In genomic region chr4:8285143-8285975, GRCh38 we compare ENCODE assay signal across 14 cellular contexts. TPM values are rescaled to one million over a fixed set of nuclear protein-coding genes. Genes with fewer than 3 reads are reported as not detected.
DNase-seq lines count a peak whose midpoint lies in the region; ATAC-seq, FAIRE-seq and TF ChIP-seq lines count a peak whose summit lies in the region.
"Had no signal": no experiment of that assay in that cellular context is flagged by ENCODE, and none has a peak within 500 bp of the region (broad histone marks: within the 10 kb centered on the region; RNA-seq: fewer than 3 reads in every experiment).

No MANE protein-coding gene starts in this region.

- peaks cover 5% of the 10 kb centered on the region for H3K27me3 Mint-ChIP-seq in nephron (ENCODE audit: low read depth)
- H3K27me3 Mint-ChIP-seq in stimulated activated naive B cell treated with anti-CD40 and anti-IgM and Interleukin-4, amounts not matched to agents 10 μg/mL and 1 μg/mL and 100 μg/mL, for 72 hours, result no peaks in the 10 kb centered on the region

- H3K27ac Mint-ChIP-seq in nephron, result peak overlapping the region in 2 of 3 experiments; percentile 39 to 59
- H3K27ac Mint-ChIP-seq in stimulated activated naive B cell treated with anti-CD40 and anti-IgM and Interleukin-4, amounts not matched to agents 10 μg/mL and 1 μg/mL and 100 μg/mL, for 72 hours, result no peak overlapping the region
- H3K27ac Mint-ChIP-seq: CD4-positive, alpha-beta memory T cell; IgD-negative memory B cell had no signal

- H3K9ac ChIP-seq in K562 (ENCODE audit: insufficient read depth in 1 of 2, low read depth in 2 of 2, low read length in 2 of 2), result no peak overlapping the region; a peak in 1 of 4 replicates

- intact Hi-C loops in K562 (cut with micrococcal nuclease), result no loop called here
- intact Hi-C loops in heart left ventricle (cut with DNase I), result no loop called here
- intact Hi-C loops in spleen (cut with DNase I; ENCODE audit: low total_unique reads), result no loop called here
- intact Hi-C loops in tibial artery (cut with DNase I; ENCODE audit: low total_unique reads), result no loop called here

- TF ChIP-seq RAD21 in K562 (CRISPR knock-in tag; conservative IDR thresholded peaks at IDR 0.05 in 1 of 2, IDR thresholded peaks at IDR 0.05 in 1 of 2), result no peak

- H3K9me3 ChIP-seq in K562 (replicated peaks; ENCODE audit: control insufficient read depth, insufficient read depth, low read depth, low read length), result no peaks in the 10 kb centered on the region
- no peaks in the 10 kb centered on the region for H3K9me3 ChIP-seq in heart left ventricle
- no peaks in the 10 kb centered on the region for H3K9me3 ChIP-seq in spleen
- H3K9me3 ChIP-seq in tibial artery, result no peaks in the 10 kb centered on the region
- H3K9me3 ChIP-seq: HAP-1 had no signal

- no peak for TF ChIP-seq EP300 in K562 (IDR thresholded peaks at IDR 0.05; ENCODE audit: low read length)

- DNase-seq in K562 (ENCODE audit: extremely low read depth in 1 of 4, low spot score in 3 of 4) (no peak), heart left ventricle (peak in 3 of 5 donors; percentile 42 to 58 (median 52)), spleen (peak; percentile 61), iPS-NIHi11 (ENCODE audit: low spot score) (no peak), tibial artery (no peak)
- DNase-seq in stimulated activated naive B cell treated with anti-CD40 and anti-IgM and Interleukin-4, amounts not matched to agents 10 μg/mL and 1 μg/mL and 100 μg/mL, for 72 hours, result no peak
- DNase-seq: CD4-positive, alpha-beta memory T cell; NCI-H187; NCI-H69; OCI-M1; RPMI8226 had no signal

- in situ Hi-C loops in K562 (cut with MboI), result no loop called here

- H3K36me3 Mint-ChIP-seq in nephron (ENCODE audit: low read depth), result no peaks in the 10 kb centered on the region
- H3K36me3 Mint-ChIP-seq in stimulated activated naive B cell treated with anti-CD40 and anti-IgM and Interleukin-4, amounts not matched to agents 10 μg/mL and 1 μg/mL and 100 μg/mL, for 72 hours, result no peaks in the 10 kb centered on the region
- H3K36me3 Mint-ChIP-seq: CD4-positive, alpha-beta memory T cell; IgD-negative memory B cell had no signal

- H3K27ac ChIP-seq in K562 (ENCODE audit: extremely low read depth, low read depth, low read length), result no peak overlapping the region
- H3K27ac ChIP-seq in heart left ventricle, result peak overlapping the region in 10 of 12 donors; percentile 32 to 84 (median 59)
- no peak overlapping the region for H3K27ac ChIP-seq in spleen
- no peak overlapping the region for H3K27ac ChIP-seq in tibial artery

- WGBS in K562 (ENCODE audit: insufficient coverage, low coverage, missing lambda C conversion rate), result 1% methylated on average over 15 of the region's 16 CpGs
- 43 to 60% (median 49%) methylated on average over 14 to 16 of the region's 16 CpGs for WGBS in heart left ventricle, 4 donors
- 70 to 84% (median 82%) methylated on average over 13 to 16 of the region's 16 CpGs for WGBS in spleen, 5 donors

- CTCF ChIA-PET in K562 (lab: Yijun Ruan, JAX; ENCODE audit: low intra/inter-chr PET ratio), result no interaction called here

- H3K4me1 ChIP-seq in K562 (replicated peaks in 1 of 2; ENCODE audit: control insufficient read depth in 2 of 2, insufficient read depth in 2 of 2, low read length in 2 of 2), result peaks cover 0 to 20% of the 10 kb centered on the region in 2 experiments; a peak in 2 of 5 replicates
- H3K4me1 ChIP-seq in heart left ventricle, result peaks cover 0 to 41% (median 22%) of the 10 kb centered on the region in 12 donors
- peaks cover 0 to 8% (median 0%) of the 10 kb centered on the region in 6 donors for H3K4me1 ChIP-seq in spleen
- peaks cover 0 to 4% (median 1%) of the 10 kb centered on the region in 4 donors for H3K4me1 ChIP-seq in tibial artery
- H3K4me1 ChIP-seq: HAP-1 had no signal

- H3K79me2 ChIP-seq in K562 (ENCODE audit: control insufficient read depth, insufficient read depth, low read length), result no peaks in the 10 kb centered on the region

- FAIRE-seq in K562 (lab: Jason Lieb, UNC), result no peak

- H3K4me1 Mint-ChIP-seq in nephron, result peaks cover 22% of the 10 kb centered on the region
- H3K4me1 Mint-ChIP-seq in stimulated activated naive B cell treated with anti-CD40 and anti-IgM and Interleukin-4, amounts not matched to agents 10 μg/mL and 1 μg/mL and 100 μg/mL, for 72 hours, result peaks cover 0 to 3% of the 10 kb centered on the region in 2 donors

- no peak overlapping the region for H2AFZ ChIP-seq in K562 (ENCODE audit: low read depth, low read length)

- no peak overlapping the region for H3K4me2 ChIP-seq in K562 (ENCODE audit: insufficient read depth, low read length)

- no peak overlapping the region for H3K4me3 Mint-ChIP-seq in nephron
- H3K4me3 Mint-ChIP-seq in stimulated activated naive B cell treated with anti-CD40 and anti-IgM and Interleukin-4, amounts not matched to agents 10 μg/mL and 1 μg/mL and 100 μg/mL, for 72 hours, result no peak overlapping the region
- H3K4me3 Mint-ChIP-seq: CD4-positive, alpha-beta memory T cell; IgD-negative memory B cell had no signal

- H3K36me3 ChIP-seq in K562 (ENCODE audit: control insufficient read depth, insufficient read depth, low read length) (no peaks in the 10 kb centered on the region), heart left ventricle (peaks cover 0 to 19% (median 0%) of the 10 kb centered on the region in 9 donors), spleen (no peaks in the 10 kb centered on the region), tibial artery (no peaks in the 10 kb centered on the region)
- H3K36me3 ChIP-seq: HAP-1 had no signal

- H3K9me1 ChIP-seq in K562 (ENCODE audit: control insufficient read depth, insufficient read depth, low read length), result no peaks in the 10 kb centered on the region

- H3K4me3 ChIP-seq in K562 (no peak overlapping the region), heart left ventricle (no peak overlapping the region), spleen (no peak overlapping the region), tibial artery (no peak overlapping the region)
- H3K4me3 ChIP-seq: HAP-1 had no signal

- H3K27me3 ChIP-seq in K562 (ENCODE audit: control insufficient read depth in 2 of 2, insufficient read depth in 2 of 2, low read length in 2 of 2) (peaks cover 2 to 79% of the 10 kb centered on the region in 2 experiments; a peak in 4 of 5 replicates), heart left ventricle (no peaks in the 10 kb centered on the region), spleen (replicated peaks in 1 of 7) (peaks cover 0 to 13% (median 0%) of the 10 kb centered on the region in 7 donors), tibial artery (peaks cover 0 to 10% of the 10 kb centered on the region in 2 donors)

- H3K9me3 Mint-ChIP-seq in nephron, result no peaks in the 10 kb centered on the region
- no peaks in the 10 kb centered on the region for H3K9me3 Mint-ChIP-seq in stimulated activated naive B cell treated with anti-CD40 and anti-IgM and Interleukin-4, amounts not matched to agents 10 μg/mL and 1 μg/mL and 100 μg/mL, for 72 hours
- H3K9me3 Mint-ChIP-seq: CD4-positive, alpha-beta memory T cell; IgD-negative memory B cell had no signal

- no TSS peak for BruUV-seq in K562 (replicated peaks; lab: Mats Ljungman, UMichigan)

- POLR2A ChIA-PET in K562 (lab: Yijun Ruan, JAX), result interaction anchor here (1.4 kb wide), 1 partner anchor 14 kb away, joined by 5 read pairs; no protein-coding TSS in a partner anchor

- TF ChIP-seq CTCF in K562 (IDR thresholded peaks at IDR 0.05 in 2 of 3, conservative IDR thresholded peaks at IDR 0.05 in 1 of 3; ENCODE audit: insufficient read depth in 2 of 3, low read depth in 1 of 3, low read length in 3 of 3), result no peak
- TF ChIP-seq CTCF in heart left ventricle (IDR thresholded peaks at IDR 0.05), result no peak
- no peak for TF ChIP-seq CTCF in nephron (IDR thresholded peaks at IDR 0.05; ENCODE audit: unreplicated experiment in 3 of 3)
- no peak for TF ChIP-seq CTCF in spleen (IDR thresholded peaks at IDR 0.05 in 8 of 11, conservative IDR thresholded peaks at IDR 0.05 in 3 of 11)
- no peak for TF ChIP-seq CTCF in tibial artery (IDR thresholded peaks at IDR 0.05)

- ATAC-seq in K562, result no peak
- peak in 3 of 4 donors; percentile 25 to 54 (median 43) for ATAC-seq in heart left ventricle
- no peak for ATAC-seq in stimulated activated naive B cell treated with anti-CD40 and anti-IgM and Interleukin-4, amounts not matched to agents 10 μg/mL and 1 μg/mL and 100 μg/mL, for 72 hours (replicated peaks)

- H4K20me1 ChIP-seq in K562 (replicated peaks; ENCODE audit: control insufficient read depth, insufficient read depth, low read length), result peaks cover 5% of the 10 kb centered on the region; the same call in 1 of the 2 replicates

- TF ChIP-seq POLR2A in K562 (conservative IDR thresholded peaks at IDR 0.05), result no peak
- no peak for TF ChIP-seq POLR2A in heart left ventricle (IDR thresholded peaks at IDR 0.05)
- no peak for TF ChIP-seq POLR2A in spleen (IDR thresholded peaks at IDR 0.05)

TF ChIP-seq in K562, 482 proteins besides CTCF, POLR2A, EP300 and RAD21 (continues in another document):
- no peak for TF ChIP-seq THAP7 (CRISPR knock-in tag; IDR thresholded peaks at IDR 0.05)

RNA-seq across cellular contexts. Expression of gene HTRA3, which starts 15.8 kb away (rescaled TPM):
- total RNA-seq in K562 (2011; cell fraction: chromatin; rRNA removed; ENCODE audit: low replicate concordance), result 0.14 TPM in 1 of 2 replicates, not detected in the other
- total RNA-seq in K562 (2011; cell fraction: nucleolus; rRNA removed), result 0.17 and 0.53 TPM in 2 replicates
- total RNA-seq in K562 (2011; cell fraction: nucleoplasm; rRNA removed), result 0.15 TPM in 1 of 2 replicates, not detected in the other
- total RNA-seq in K562 (2014; rRNA removed) (not detected in 2 replicates), K562 (2014; rRNA removed; fragmentation: Illumina TruSeq; extraction: Trizol) (not detected in 2 replicates), K562 (2015; rRNA removed; fragmentation: Illumina TruSeq; extraction: Trizol) (not detected in 2 replicates), K562 (2021) (0.16 TPM in 1 of 2 replicates, not detected in the other), heart left ventricle (10 to 100 TPM; 26.8 to 84.6 (median 55.0) TPM), spleen (1 to 10 TPM; 1.2 to 5.5 (median 3.1) TPM)
- polyA plus RNA-seq in K562 (2011; rRNA removed) (0.04 and 0.18 TPM in 2 replicates), K562 (2014; fragmentation: Illumina TruSeq; extraction: Trizol) (0.07 TPM in 1 of 2 replicates, not detected in the other), K562 (2014; fragmentation: Nextera tagmentation; extraction: Ambion mirVana) (not detected), K562 (2014; rRNA removed) (not detected in 2 replicates), heart left ventricle (10 to 100 TPM; 28.9 to 50.1 TPM), spleen (1 to 10 TPM in 2 of 3 donors, under 1 TPM in 1; 0.26 to 2.5 (median 1.9) TPM)
- 0.09 and 0.10 TPM in 2 replicates for polyA plus RNA-seq in K562 (2011; cell fraction: cytosol; rRNA removed)
- polyA plus RNA-seq in K562 (2011; cell fraction: nucleus; rRNA removed), result 0.14 and 0.15 TPM in 2 replicates
- polyA plus RNA-seq in K562 (2012), result 0.20 and 0.42 TPM in 2 replicates
- polyA minus RNA-seq in K562 (2011; rRNA and poly(A)+ RNA removed), result not detected in 2 replicates
- polyA minus RNA-seq in K562 (2011; cell fraction: cytosol; rRNA and poly(A)+ RNA removed), result not detected in 2 replicates
- polyA minus RNA-seq in K562 (2011; cell fraction: nucleus; rRNA and poly(A)+ RNA removed), result 0.11 TPM in 1 of 2 replicates, not detected in the other
- total RNA-seq: CD4-positive, alpha-beta memory T cell had no signal
- polyA plus RNA-seq: CD4-positive, alpha-beta memory T cell; IgD-negative memory B cell had no signal

Comparison
In these comparisons a context has a peak if more than half of its experiments do, and no peak if none do; other contexts are left out.
1. ATAC-seq: peak in heart left ventricle (3 of 4); none in K562 (single experiment) and stimulated activated naive B cell treated with anti-CD40 and anti-IgM and Interleukin-4, amounts not matched to agents 10 μg/mL and 1 μg/mL and 100 μg/mL, for 72 hours (0 of 2).
2. DNase-seq: peak in heart left ventricle (3 of 5) and spleen (single experiment); none in K562 (0 of 4), iPS-NIHi11 (single experiment), tibial artery (0 of 2) and stimulated activated naive B cell treated with anti-CD40 and anti-IgM and Interleukin-4, amounts not matched to agents 10 μg/mL and 1 μg/mL and 100 μg/mL, for 72 hours (single experiment).
3. H3K27ac ChIP-seq: peak in heart left ventricle (10 of 12); none in K562 (single experiment), spleen (0 of 8) and tibial artery (0 of 2).
4. RNA of gene HTRA3, which starts 15.8 kb away (total RNA-seq): 26.8 to 84.6 TPM in heart left ventricle; 1.2 to 5.5 TPM in spleen and 0.14 to 0.53 TPM in K562; every median in the first group is over 4 times any median in the second.